Comparison of ENCODE assay signal across 1 cellular context in the genomic region with DNA sequence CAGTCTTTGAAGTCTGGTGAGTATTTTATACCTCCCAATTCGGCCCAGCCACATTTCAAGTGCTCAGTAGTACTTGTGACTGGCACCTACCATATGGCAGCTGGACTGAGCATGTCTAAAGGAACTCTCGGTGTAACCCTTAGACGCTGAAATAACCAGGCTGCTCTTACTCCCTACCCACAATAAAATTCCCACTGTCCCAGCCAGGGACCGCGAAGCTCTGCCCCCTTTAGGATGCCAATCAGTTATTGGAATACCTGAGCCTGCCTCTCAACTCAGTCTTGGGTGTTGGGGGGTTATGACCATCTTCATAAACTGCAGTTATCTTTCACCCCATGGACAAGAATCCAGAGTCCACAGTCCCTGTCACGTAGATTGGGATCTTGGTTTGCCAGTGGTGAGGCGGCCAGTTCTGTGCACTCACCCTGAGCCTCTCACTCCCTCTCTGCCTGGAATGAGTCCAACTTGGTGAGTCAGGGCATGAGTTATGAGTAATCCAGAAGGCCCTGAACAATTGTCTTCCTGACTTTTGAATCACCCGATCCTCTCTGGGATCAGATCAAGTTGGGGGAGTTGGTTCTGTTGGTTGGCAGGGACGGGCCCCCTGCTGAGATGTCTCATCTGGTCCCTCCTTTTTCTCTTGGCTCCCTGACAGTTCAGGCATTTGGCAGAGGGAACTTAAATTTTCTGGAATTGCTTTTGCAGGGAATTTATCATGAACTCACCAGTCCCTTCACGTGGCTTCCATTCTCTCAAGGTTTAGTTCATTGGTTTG.
TF ChIP-seq lines count a peak whose summit lies in the region.

No MANE protein-coding gene starts in this region.

TF ChIP-seq in HEK293, 187 proteins besides CTCF, POLR2A, EP300 and RAD21 (continued from another document and continues in another):
- TF ChIP-seq ZBTB48 (tag by site-specific recombination; IDR thresholded peaks at IDR 0.05) (peak; percentile 94), ZFP69B (tag by site-specific recombination; IDR thresholded peaks at IDR 0.05) (peak; percentile 33), ZBTB20 (tag by site-specific recombination; IDR thresholded peaks at IDR 0.05) (peak; percentile 46), ZNF629 (tag by site-specific recombination; IDR thresholded peaks at IDR 0.05) (peak; percentile 89), MZF1 (tag by site-specific recombination; IDR thresholded peaks at IDR 0.05; ENCODE audit: borderline replicate concordance) (peak; percentile 96), FEZF1 (tag by site-specific recombination; IDR thresholded peaks at IDR 0.05) (no peak), BCL11A (tag by site-specific recombination; IDR thresholded peaks at IDR 0.05; ENCODE audit: low read depth) (peak; percentile 72; the same call in 1 of the 2 replicates), KLF16 (tag by site-specific recombination; IDR thresholded peaks at IDR 0.05) (peak; percentile 61), ZNF138 (tag by site-specific recombination; IDR thresholded peaks at IDR 0.05; ENCODE audit: borderline replicate concordance) (no peak), WT1 (tag by site-specific recombination; IDR thresholded peaks at IDR 0.05) (peak; percentile 92), ZBTB21 (tag by site-specific recombination; IDR thresholded peaks at IDR 0.05) (peak; percentile 29; the same call in 1 of the 2 replicates), ZNF366 (tag by site-specific recombination; conservative IDR thresholded peaks at IDR 0.05) (peak; percentile 76), ZFP37 (tag by site-specific recombination; IDR thresholded peaks at IDR 0.05) (no peak), KLF1 (tag by site-specific recombination; IDR thresholded peaks at IDR 0.05) (peak; percentile 49), ZNF501 (tag by site-specific recombination; IDR thresholded peaks at IDR 0.05) (peak; percentile 80; the same call in 1 of the 2 replicates)
- TF ChIP-seq, protein P1, sequence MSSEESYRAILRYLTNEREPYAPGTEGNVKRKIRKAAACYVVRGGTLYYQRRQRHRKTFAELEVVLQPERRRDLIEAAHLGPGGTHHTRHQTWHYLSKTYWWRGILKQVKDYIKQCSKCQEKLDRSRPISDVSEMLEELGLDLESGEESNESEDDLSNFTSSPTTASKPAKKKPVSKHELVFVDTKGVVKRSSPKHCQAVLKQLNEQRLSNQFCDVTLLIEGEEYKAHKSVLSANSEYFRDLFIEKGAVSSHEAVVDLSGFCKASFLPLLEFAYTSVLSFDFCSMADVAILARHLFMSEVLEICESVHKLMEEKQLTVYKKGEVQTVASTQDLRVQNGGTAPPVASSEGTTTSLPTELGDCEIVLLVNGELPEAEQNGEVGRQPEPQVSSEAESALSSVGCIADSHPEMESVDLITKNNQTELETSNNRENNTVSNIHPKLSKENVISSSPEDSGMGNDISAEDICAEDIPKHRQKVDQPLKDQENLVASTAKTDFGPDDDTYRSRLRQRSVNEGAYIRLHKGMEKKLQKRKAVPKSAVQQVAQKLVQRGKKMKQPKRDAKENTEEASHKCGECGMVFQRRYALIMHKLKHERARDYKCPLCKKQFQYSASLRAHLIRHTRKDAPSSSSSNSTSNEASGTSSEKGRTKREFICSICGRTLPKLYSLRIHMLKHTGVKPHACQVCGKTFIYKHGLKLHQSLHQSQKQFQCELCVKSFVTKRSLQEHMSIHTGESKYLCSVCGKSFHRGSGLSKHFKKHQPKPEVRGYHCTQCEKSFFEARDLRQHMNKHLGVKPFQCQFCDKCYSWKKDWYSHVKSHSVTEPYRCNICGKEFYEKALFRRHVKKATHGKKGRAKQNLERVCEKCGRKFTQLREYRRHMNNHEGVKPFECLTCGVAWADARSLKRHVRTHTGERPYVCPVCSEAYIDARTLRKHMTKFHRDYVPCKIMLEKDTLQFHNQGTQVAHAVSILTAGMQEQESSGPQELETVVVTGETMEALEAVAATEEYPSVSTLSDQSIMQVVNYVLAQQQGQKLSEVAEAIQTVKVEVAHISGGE (tag by site-specific recombination; conservative IDR thresholded peaks at IDR 0.05; ENCODE audit: low read depth), result peak; percentile 44
- TF ChIP-seq, protein P2, sequence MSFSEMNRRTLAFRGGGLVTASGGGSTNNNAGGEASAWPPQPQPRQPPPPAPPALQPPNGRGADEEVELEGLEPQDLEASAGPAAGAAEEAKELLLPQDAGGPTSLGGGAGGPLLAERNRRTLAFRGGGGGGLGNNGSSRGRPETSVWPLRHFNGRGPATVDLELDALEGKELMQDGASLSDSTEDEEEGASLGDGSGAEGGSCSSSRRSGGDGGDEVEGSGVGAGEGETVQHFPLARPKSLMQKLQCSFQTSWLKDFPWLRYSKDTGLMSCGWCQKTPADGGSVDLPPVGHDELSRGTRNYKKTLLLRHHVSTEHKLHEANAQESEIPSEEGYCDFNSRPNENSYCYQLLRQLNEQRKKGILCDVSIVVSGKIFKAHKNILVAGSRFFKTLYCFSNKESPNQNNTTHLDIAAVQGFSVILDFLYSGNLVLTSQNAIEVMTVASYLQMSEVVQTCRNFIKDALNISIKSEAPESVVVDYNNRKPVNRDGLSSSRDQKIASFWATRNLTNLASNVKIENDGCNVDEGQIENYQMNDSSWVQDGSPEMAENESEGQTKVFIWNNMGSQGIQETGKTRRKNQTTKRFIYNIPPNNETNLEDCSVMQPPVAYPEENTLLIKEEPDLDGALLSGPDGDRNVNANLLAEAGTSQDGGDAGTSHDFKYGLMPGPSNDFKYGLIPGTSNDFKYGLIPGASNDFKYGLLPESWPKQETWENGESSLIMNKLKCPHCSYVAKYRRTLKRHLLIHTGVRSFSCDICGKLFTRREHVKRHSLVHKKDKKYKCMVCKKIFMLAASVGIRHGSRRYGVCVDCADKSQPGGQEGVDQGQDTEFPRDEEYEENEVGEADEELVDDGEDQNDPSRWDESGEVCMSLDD (tag by site-specific recombination; IDR thresholded peaks at IDR 0.05), result no peak
- TF ChIP-seq, protein P3, sequence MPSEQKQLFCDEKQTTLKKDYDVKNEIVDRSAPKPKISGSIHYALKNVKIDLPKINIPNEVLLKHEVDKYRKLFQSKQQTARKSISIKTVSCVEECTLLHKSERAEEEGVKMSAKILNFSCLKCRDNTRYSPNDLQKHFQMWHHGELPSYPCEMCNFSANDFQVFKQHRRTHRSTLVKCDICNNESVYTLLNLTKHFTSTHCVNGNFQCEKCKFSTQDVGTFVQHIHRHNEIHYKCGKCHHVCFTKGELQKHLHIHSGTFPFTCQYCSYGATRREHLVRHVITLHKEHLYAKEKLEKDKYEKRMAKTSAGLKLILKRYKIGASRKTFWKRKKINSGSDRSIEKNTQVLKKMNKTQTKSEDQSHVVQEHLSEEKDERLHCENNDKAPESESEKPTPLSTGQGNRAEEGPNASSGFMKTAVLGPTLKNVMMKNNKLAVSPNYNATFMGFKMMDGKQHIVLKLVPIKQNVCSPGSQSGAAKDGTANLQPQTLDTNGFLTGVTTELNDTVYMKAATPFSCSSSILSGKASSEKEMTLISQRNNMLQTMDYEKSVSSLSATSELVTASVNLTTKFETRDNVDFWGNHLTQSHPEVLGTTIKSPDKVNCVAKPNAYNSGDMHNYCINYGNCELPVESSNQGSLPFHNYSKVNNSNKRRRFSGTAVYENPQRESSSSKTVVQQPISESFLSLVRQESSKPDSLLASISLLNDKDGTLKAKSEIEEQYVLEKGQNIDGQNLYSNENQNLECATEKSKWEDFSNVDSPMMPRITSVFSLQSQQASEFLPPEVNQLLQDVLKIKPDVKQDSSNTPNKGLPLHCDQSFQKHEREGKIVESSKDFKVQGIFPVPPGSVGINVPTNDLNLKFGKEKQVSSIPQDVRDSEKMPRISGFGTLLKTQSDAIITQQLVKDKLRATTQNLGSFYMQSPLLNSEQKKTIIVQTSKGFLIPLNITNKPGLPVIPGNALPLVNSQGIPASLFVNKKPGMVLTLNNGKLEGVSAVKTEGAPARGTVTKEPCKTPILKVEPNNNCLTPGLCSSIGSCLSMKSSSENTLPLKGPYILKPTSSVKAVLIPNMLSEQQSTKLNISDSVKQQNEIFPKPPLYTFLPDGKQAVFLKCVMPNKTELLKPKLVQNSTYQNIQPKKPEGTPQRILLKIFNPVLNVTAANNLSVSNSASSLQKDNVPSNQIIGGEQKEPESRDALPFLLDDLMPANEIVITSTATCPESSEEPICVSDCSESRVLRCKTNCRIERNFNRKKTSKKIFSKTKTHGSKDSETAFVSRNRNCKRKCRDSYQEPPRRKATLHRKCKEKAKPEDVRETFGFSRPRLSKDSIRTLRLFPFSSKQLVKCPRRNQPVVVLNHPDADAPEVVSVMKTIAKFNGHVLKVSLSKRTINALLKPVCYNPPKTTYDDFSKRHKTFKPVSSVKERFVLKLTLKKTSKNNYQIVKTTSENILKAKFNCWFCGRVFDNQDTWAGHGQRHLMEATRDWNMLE (tag by site-specific recombination; conservative IDR thresholded peaks at IDR 0.05; ENCODE audit: low read depth), result peak; percentile 52; the same call in 1 of the 2 replicates
- TF ChIP-seq, protein P4, sequence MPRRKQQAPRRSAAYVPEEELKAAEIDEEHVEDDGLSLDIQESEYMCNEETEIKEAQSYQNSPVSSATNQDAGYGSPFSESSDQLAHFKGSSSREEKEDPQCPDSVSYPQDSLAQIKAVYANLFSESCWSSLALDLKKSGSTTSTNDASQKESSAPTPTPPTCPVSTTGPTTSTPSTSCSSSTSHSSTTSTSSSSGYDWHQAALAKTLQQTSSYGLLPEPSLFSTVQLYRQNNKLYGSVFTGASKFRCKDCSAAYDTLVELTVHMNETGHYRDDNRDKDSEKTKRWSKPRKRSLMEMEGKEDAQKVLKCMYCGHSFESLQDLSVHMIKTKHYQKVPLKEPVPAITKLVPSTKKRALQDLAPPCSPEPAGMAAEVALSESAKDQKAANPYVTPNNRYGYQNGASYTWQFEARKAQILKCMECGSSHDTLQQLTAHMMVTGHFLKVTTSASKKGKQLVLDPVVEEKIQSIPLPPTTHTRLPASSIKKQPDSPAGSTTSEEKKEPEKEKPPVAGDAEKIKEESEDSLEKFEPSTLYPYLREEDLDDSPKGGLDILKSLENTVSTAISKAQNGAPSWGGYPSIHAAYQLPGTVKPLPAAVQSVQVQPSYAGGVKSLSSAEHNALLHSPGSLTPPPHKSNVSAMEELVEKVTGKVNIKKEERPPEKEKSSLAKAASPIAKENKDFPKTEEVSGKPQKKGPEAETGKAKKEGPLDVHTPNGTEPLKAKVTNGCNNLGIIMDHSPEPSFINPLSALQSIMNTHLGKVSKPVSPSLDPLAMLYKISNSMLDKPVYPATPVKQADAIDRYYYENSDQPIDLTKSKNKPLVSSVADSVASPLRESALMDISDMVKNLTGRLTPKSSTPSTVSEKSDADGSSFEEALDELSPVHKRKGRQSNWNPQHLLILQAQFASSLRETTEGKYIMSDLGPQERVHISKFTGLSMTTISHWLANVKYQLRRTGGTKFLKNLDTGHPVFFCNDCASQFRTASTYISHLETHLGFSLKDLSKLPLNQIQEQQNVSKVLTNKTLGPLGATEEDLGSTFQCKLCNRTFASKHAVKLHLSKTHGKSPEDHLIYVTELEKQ (tag by site-specific recombination; IDR thresholded peaks at IDR 0.05; ENCODE audit: borderline replicate concordance), result peak; percentile 86; the same call in 1 of the 2 replicates
- TF ChIP-seq, protein P5, sequence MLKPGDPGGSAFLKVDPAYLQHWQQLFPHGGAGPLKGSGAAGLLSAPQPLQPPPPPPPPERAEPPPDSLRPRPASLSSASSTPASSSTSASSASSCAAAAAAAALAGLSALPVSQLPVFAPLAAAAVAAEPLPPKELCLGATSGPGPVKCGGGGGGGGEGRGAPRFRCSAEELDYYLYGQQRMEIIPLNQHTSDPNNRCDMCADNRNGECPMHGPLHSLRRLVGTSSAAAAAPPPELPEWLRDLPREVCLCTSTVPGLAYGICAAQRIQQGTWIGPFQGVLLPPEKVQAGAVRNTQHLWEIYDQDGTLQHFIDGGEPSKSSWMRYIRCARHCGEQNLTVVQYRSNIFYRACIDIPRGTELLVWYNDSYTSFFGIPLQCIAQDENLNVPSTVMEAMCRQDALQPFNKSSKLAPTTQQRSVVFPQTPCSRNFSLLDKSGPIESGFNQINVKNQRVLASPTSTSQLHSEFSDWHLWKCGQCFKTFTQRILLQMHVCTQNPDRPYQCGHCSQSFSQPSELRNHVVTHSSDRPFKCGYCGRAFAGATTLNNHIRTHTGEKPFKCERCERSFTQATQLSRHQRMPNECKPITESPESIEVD (tag by site-specific recombination; IDR thresholded peaks at IDR 0.05), result peak; percentile 54; the same call in 1 of the 2 replicates
- TF ChIP-seq, protein P6, sequence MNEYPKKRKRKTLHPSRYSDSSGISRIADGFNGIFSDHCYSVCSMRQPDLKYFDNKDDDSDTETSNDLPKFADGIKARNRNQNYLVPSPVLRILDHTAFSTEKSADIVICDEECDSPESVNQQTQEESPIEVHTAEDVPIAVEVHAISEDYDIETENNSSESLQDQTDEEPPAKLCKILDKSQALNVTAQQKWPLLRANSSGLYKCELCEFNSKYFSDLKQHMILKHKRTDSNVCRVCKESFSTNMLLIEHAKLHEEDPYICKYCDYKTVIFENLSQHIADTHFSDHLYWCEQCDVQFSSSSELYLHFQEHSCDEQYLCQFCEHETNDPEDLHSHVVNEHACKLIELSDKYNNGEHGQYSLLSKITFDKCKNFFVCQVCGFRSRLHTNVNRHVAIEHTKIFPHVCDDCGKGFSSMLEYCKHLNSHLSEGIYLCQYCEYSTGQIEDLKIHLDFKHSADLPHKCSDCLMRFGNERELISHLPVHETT (tag by site-specific recombination; IDR thresholded peaks at IDR 0.05), result peak; percentile 68; the same call in 1 of the 2 replicates
- TF ChIP-seq, protein P7, sequence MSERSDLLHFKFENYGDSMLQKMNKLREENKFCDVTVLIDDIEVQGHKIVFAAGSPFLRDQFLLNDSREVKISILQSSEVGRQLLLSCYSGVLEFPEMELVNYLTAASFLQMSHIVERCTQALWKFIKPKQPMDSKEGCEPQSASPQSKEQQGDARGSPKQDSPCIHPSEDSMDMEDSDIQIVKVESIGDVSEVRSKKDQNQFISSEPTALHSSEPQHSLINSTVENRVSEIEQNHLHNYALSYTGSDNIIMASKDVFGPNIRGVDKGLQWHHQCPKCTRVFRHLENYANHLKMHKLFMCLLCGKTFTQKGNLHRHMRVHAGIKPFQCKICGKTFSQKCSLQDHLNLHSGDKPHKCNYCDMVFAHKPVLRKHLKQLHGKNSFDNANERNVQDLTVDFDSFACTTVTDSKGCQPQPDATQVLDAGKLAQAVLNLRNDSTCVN (tag by site-specific recombination; optimal IDR thresholded peaks at IDR 0.05), result no peak
- TF ChIP-seq, protein P8, sequence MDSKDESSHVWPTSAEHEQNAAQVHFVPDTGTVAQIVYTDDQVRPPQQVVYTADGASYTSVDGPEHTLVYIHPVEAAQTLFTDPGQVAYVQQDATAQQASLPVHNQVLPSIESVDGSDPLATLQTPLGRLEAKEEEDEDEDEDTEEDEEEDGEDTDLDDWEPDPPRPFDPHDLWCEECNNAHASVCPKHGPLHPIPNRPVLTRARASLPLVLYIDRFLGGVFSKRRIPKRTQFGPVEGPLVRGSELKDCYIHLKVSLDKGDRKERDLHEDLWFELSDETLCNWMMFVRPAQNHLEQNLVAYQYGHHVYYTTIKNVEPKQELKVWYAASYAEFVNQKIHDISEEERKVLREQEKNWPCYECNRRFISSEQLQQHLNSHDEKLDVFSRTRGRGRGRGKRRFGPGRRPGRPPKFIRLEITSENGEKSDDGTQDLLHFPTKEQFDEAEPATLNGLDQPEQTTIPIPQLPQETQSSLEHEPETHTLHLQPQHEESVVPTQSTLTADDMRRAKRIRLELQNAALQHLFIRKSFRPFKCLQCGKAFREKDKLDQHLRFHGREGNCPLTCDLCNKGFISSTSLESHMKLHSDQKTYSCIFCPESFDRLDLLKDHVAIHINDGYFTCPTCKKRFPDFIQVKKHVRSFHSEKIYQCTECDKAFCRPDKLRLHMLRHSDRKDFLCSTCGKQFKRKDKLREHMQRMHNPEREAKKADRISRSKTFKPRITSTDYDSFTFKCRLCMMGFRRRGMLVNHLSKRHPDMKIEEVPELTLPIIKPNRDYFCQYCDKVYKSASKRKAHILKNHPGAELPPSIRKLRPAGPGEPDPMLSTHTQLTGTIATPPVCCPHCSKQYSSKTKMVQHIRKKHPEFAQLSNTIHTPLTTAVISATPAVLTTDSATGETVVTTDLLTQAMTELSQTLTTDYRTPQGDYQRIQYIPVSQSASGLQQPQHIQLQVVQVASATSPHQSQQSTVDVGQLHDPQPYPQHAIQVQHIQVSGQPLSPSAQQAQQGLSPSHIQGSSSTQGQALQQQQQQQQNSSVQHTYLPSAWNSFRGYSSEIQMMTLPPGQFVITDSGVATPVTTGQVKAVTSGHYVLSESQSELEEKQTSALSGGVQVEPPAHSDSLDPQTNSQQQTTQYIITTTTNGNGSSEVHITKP (tag by site-specific recombination; IDR thresholded peaks at IDR 0.05), result peak; percentile 80
